In the genomic region with DNA sequence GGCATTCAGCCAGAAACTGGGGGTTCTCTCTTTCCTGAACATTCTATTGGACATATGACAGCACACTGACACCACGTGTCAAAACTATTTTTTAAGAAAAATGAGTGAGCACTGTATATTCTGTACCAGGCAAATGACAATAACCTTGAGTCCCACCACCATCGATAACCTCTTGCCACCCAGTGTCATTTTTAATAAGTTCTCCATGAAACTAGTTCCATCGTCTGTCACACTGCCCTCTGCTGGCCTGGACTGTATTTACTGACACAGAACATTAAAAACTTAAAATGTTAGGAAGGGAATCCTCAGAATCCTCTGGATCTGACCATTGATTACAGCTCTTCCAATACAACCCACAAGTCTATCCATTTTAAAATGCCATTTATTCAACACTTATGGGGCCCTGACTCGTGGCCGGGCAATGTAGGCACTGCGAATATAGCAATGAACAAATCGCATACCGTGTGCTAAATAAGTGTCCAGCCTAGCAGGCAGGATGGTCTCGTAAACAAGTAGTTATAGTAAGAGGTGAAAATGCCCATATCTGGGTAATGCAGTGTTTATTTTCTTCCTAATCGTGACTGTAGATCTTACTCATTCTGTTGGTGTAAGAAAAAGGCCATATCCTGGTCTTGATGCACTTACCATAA, we compare ENCODE assay signal across 9 cellular contexts. TPM values are rescaled to one million over a fixed set of nuclear protein-coding genes. Genes with fewer than 3 reads are reported as not detected.
DNase-seq lines count a peak whose midpoint lies in the region; ATAC-seq, FAIRE-seq and TF ChIP-seq lines count a peak whose summit lies in the region.
"Had no signal": no experiment of that assay in that cellular context is flagged by ENCODE, and none has a peak within 500 bp of the region (broad histone marks: within the 10 kb centered on the region; RNA-seq: fewer than 3 reads in every experiment).

No MANE protein-coding gene starts in this region.

- peak; percentile 86 for TF ChIP-seq CTCF in CD14-positive monocyte (IDR thresholded peaks at IDR 0.05)
- peak; percentile 77 to 92 for TF ChIP-seq CTCF in GM23338 (conservative IDR thresholded peaks at IDR 0.05; ENCODE audit: low read depth in 2 of 2)
- TF ChIP-seq CTCF in Peyer's patch (IDR thresholded peaks at IDR 0.05) = peak in 5 of 6 experiments; percentile 20 to 67 (median 60)
- peak; percentile 85 for TF ChIP-seq CTCF in astrocyte (IDR thresholded peaks at IDR 0.05; ENCODE audit: insufficient read depth, low read depth, low read length)
- peak; percentile 74 for TF ChIP-seq CTCF in hepatocyte (IDR thresholded peaks at IDR 0.05; ENCODE audit: poor library complexity)

- peaks cover 22% of the 10 kb centered on the region for H3K4me1 Mint-ChIP-seq in CD14-positive monocyte
- H3K4me1 Mint-ChIP-seq in GM23338 = no peaks in the 10 kb centered on the region; the same call in 2 of the 3 replicates
- no peaks in the 10 kb centered on the region for H3K4me1 Mint-ChIP-seq in astrocyte (ENCODE audit: low read depth, unreplicated experiment)

- WGBS in hepatocyte (ENCODE audit: low lambda C conversion rate, missing lambda C conversion rate) = 71% methylated on average over 10 of the region's 10 CpGs

- no peak for TF ChIP-seq POLR2A in Peyer's patch (IDR thresholded peaks at IDR 0.05)

- H3K4me3 Mint-ChIP-seq in CD14-positive monocyte (no peak overlapping the region), GM23338 (no peak overlapping the region), astrocyte (ENCODE audit: unreplicated experiment) (no peak overlapping the region)

- DNase-seq in CD14-positive monocyte (ENCODE audit: low spot score) (peak; percentile 54), GM23338 (ENCODE audit: low spot score) (peak; percentile 69), Peyer's patch (peak; percentile 24 to 75 (median 55)), astrocyte (ENCODE audit: low read depth) (peak; percentile 12), hepatocyte (ENCODE audit: low spot score) (peak; percentile 55)
- DNase-seq in stimulated activated CD4-positive, alpha-beta T cell treated with anti-CD3 and anti-CD28 coated beads, Interleukin-12 subunit alpha, Interleukin-12 subunit beta, amount 100 ng/mL, for 4 hours = peak; percentile 33
- no peak for DNase-seq in stimulated activated naive CD4-positive, alpha-beta T cell treated with Interleukin-2 at 50 U/mL for 16 hours (lab: John Stamatoyannopoulos, UW)

- H4K20me1 ChIP-seq in GM23338 (replicated peaks; ENCODE audit: insufficient read depth) (no peaks in the 10 kb centered on the region), astrocyte (ENCODE audit: insufficient read depth, low read length) (no peaks in the 10 kb centered on the region), hepatocyte (ENCODE audit: insufficient read depth, poor library complexity, severe bottlenecking) (no peaks in the 10 kb centered on the region)

- intact Hi-C loops in CD14-positive monocyte (cut with micrococcal nuclease) = loop anchor here in 1 of 2 donors (5.0 kb wide), 1 partner anchor 497 kb away; no protein-coding TSS in a partner anchor

- H3K27ac ChIP-seq in GM23338 (ENCODE audit: low read depth) = no peak overlapping the region
- H3K27ac ChIP-seq in Peyer's patch = no peak overlapping the region
- H3K27ac ChIP-seq in astrocyte (ENCODE audit: low read depth, low read length) = no peak overlapping the region
- no peak overlapping the region for H3K27ac ChIP-seq in hepatocyte
- H3K27ac ChIP-seq: neutrophil had no signal

- peaks cover 0 to 2% of the 10 kb centered on the region in 2 donors for H3K36me3 Mint-ChIP-seq in CD14-positive monocyte
- no peaks in the 10 kb centered on the region for H3K36me3 Mint-ChIP-seq in GM23338 (ENCODE audit: low read depth)
- H3K36me3 Mint-ChIP-seq in astrocyte (ENCODE audit: low read depth, unreplicated experiment) = no peaks in the 10 kb centered on the region

- H3K27me3 ChIP-seq in GM23338 (ENCODE audit: insufficient read depth) (no peaks in the 10 kb centered on the region), Peyer's patch (no peaks in the 10 kb centered on the region), astrocyte (ENCODE audit: insufficient read depth, low read length) (no peaks in the 10 kb centered on the region), hepatocyte (peaks cover 4% of the 10 kb centered on the region)

- H3K4me2 ChIP-seq in GM23338 (no peak overlapping the region), astrocyte (ENCODE audit: low read length) (no peak overlapping the region), hepatocyte (no peak overlapping the region)

- FAIRE-seq in astrocyte (lab: Jason Lieb, UNC) = peak; percentile 13

- H3K9me3 Mint-ChIP-seq in CD14-positive monocyte (no peaks in the 10 kb centered on the region), GM23338 (no peaks in the 10 kb centered on the region), astrocyte (ENCODE audit: unreplicated experiment) (no peaks in the 10 kb centered on the region)

- H3K9me3 ChIP-seq in Peyer's patch = no peaks in the 10 kb centered on the region
- no peaks in the 10 kb centered on the region for H3K9me3 ChIP-seq in astrocyte (ENCODE audit: insufficient read depth, low read depth, low read length)
- H3K9me3 ChIP-seq in hepatocyte (ENCODE audit: low read depth) = no peaks in the 10 kb centered on the region
- H3K9me3 ChIP-seq: neutrophil had no signal

- no peak overlapping the region for H3K27ac Mint-ChIP-seq in CD14-positive monocyte
- no peak overlapping the region for H3K27ac Mint-ChIP-seq in GM23338
- H3K27ac Mint-ChIP-seq in astrocyte (ENCODE audit: unreplicated experiment) = no peak overlapping the region

- H2AFZ ChIP-seq in GM23338 (no peak overlapping the region; the same call in 1 of the 2 replicates), astrocyte (ENCODE audit: low read depth, low read length) (no peak overlapping the region), hepatocyte (no peak overlapping the region)

- H3K27me3 Mint-ChIP-seq in CD14-positive monocyte (ENCODE audit: low read depth in 3 of 3) = no peaks in the 10 kb centered on the region
- H3K27me3 Mint-ChIP-seq in GM23338 (ENCODE audit: insufficient read depth, low read depth, poor library complexity) = peaks cover 2% of the 10 kb centered on the region
- H3K27me3 Mint-ChIP-seq in astrocyte (ENCODE audit: low read depth, unreplicated experiment) = peaks cover 4% of the 10 kb centered on the region

- H3K79me2 ChIP-seq in GM23338 (replicated peaks; ENCODE audit: insufficient read depth) = no peaks in the 10 kb centered on the region
- H3K79me2 ChIP-seq in astrocyte (ENCODE audit: insufficient read depth, low read length) = no peaks in the 10 kb centered on the region
- H3K79me2 ChIP-seq in hepatocyte = no peaks in the 10 kb centered on the region

- no peak for ATAC-seq in GM23338
- no peak for ATAC-seq in HG03045 (IDR thresholded peaks at IDR 0.05; ENCODE audit: unreplicated experiment)

- H3K4me1 ChIP-seq in GM23338 (ENCODE audit: insufficient read depth) (no peaks in the 10 kb centered on the region), Peyer's patch (no peaks in the 10 kb centered on the region), astrocyte (ENCODE audit: insufficient read depth, low read length) (no peaks in the 10 kb centered on the region), hepatocyte (ENCODE audit: insufficient read depth) (no peaks in the 10 kb centered on the region)

- H3K36me3 ChIP-seq in GM23338 (ENCODE audit: insufficient read depth) = no peaks in the 10 kb centered on the region
- H3K36me3 ChIP-seq in Peyer's patch = no peaks in the 10 kb centered on the region
- no peaks in the 10 kb centered on the region for H3K36me3 ChIP-seq in astrocyte (ENCODE audit: insufficient read depth, low read length)
- no peaks in the 10 kb centered on the region for H3K36me3 ChIP-seq in hepatocyte (replicated peaks; ENCODE audit: insufficient read depth, low read depth)
- H3K36me3 ChIP-seq: neutrophil had no signal

- H3K9ac ChIP-seq in astrocyte (ENCODE audit: low read length) = no peak overlapping the region

- no peaks in the 10 kb centered on the region for H3K9me2 ChIP-seq in GM23338 (ENCODE audit: insufficient read depth)
- H3K9me2 ChIP-seq in hepatocyte (replicated peaks; ENCODE audit: insufficient read depth) = no peaks in the 10 kb centered on the region

- no peaks in the 10 kb centered on the region for H3F3A ChIP-seq in GM23338 (replicated peaks; ENCODE audit: low read depth)

- H3K4me3 ChIP-seq in GM23338 (no peak overlapping the region), Peyer's patch (no peak overlapping the region), astrocyte (ENCODE audit: insufficient read depth, low read depth, low read length) (no peak overlapping the region), hepatocyte (no peak overlapping the region)

TF ChIP-seq in GM23338, 12 proteins besides CTCF, POLR2A, EP300 and RAD21 (continues in another document):
- TF ChIP-seq CREB1 (CRISPR knock-in tag; IDR thresholded peaks at IDR 0.05; ENCODE audit: low read depth) = no peak
- no peak for TF ChIP-seq EZH2phosphoT487 (IDR thresholded peaks at IDR 0.05; ENCODE audit: unreplicated experiment)

RNA-seq across cellular contexts. Expression of a gene that starts 35.9 kb away (rescaled TPM):
- polyA plus RNA-seq in CD14-positive monocyte (under 1 TPM in 1 of 2 donors, not detected in 1; 0.05 TPM), GM23338 (2016; fragmentation: Nextera tagmentation; extraction: Ambion mirVana) (3.7 and 5.0 TPM in 2 replicates), hepatocyte (4.4 and 5.3 TPM in 2 replicates)
- total RNA-seq in GM23338 (2014; rRNA removed; shearing (Covaris generic)) = 3.8 and 5.9 TPM in 2 replicates
- total RNA-seq in Peyer's patch (10 to 100 TPM; 35.4 to 80.8 (median 48.2) TPM), astrocyte (0.46 and 0.66 TPM in 2 replicates), hepatocyte (4.6 and 10.2 TPM in 2 replicates)
